Comparison of ENCODE assay signal across 8 cellular contexts in the genomic region with DNA sequence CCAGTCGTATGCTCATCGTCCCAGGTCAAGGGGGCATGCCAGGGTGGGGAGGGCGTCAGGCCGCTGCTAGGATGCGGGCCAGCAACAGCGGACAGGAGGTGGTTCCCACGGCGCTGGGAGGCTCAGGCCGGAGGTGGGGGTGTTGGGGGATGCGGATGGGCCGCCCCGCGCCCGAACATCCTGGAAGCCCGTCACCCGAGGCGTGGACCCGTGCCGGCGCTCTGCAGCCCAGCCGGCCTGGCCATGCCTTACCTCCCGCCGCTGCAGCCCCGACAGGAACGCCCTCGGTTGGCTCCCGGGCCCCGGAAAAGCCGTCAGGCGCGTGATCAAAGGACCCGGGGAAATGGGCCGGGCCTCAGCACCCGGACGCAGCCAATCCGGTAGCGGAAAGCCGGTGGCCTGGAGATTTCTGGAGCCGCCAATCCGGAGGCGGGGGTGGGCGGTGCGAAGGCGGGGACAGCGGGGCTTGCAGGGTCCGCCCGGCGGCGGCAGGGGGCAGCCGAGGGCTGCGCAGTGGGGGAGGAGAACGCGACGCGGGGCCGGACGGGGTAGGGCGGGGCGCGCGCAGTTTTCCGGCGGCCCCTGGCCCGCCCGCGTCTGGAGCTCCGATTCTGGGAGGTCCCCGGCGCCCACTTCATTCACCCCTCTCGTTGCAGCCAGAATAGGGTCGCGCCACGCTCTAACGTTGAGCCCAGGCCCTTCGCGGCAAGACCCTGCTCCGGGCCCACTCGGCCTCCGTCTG. TPM values are rescaled to one million over a fixed set of nuclear protein-coding genes. Genes with fewer than 3 reads are reported as not detected.
DNase-seq lines count a peak whose midpoint lies in the region; ATAC-seq lines count a peak whose summit lies in the region.

Gene SMIM29 (minus strand): TSS at position 280 of the 742 bp plus-strand sequence. CDS start 1,215 bp downstream, outside the sequence.

- H3K9me3 Mint-ChIP-seq in activated CD8-positive, alpha-beta memory T cell treated with anti-CD3 and anti-CD28 coated beads, Interleukin-2, amount 10 ng/mL, durations not matched to agents 7 days and 5 days (ENCODE audit: low read depth) = no peaks in the 10 kb centered on the region

- DNase-seq in Caki2 (ENCODE audit: low read depth) = peak; percentile 90
- DNase-seq in NT2/D1 (ENCODE audit: low read depth, low spot score) = peak; percentile 90
- DNase-seq in activated CD8-positive, alpha-beta memory T cell treated with anti-CD3 and anti-CD28 coated beads, Interleukin-2, amount 10 ng/mL, durations not matched to agents 7 days and 5 days = peak; percentile 98
- peak; percentile 97 for DNase-seq in stimulated activated CD8-positive, alpha-beta memory T cell treated with anti-CD3 and anti-CD28 coated beads, Interleukin-15, amount 100 ng/mL, for 24 hours (ENCODE audit: low read depth)

- H3K4me3 ChIP-seq in HUES6 (ENCODE audit: low read depth, low read length) (peak within 1 kb of the TSS; percentile 76), NT2/D1 (ENCODE audit: insufficient read length, low read depth) (peak within 1 kb of the TSS; percentile 79), endocrine pancreas (ENCODE audit: control insufficient read depth, insufficient read depth, low read length) (peak within 1 kb of the TSS; percentile 20), mesodermal cell (ENCODE audit: extremely low read depth, insufficient read depth, low read length, poor library complexity, severe bottlenecking) (peak within 1 kb of the TSS; percentile 70)

- no peaks in the 10 kb centered on the region for H3K9me3 ChIP-seq in HUES6 (ENCODE audit: control insufficient read depth, insufficient read depth, low read depth, low read length)
- no peaks in the 10 kb centered on the region for H3K9me3 ChIP-seq in NT2/D1 (ENCODE audit: insufficient read depth, low read length)
- no peaks in the 10 kb centered on the region for H3K9me3 ChIP-seq in endocrine pancreas (ENCODE audit: control insufficient read depth, low read length)
- no peaks in the 10 kb centered on the region for H3K9me3 ChIP-seq in mesodermal cell (ENCODE audit: control insufficient read depth, low read length)

- H3K27me3 ChIP-seq in HUES6 (ENCODE audit: control insufficient read depth, insufficient read depth, low read length) (no peaks in the 10 kb centered on the region), NT2/D1 (ENCODE audit: insufficient read depth, insufficient read length) (no peaks in the 10 kb centered on the region), endocrine pancreas (ENCODE audit: control insufficient read depth, insufficient read depth, low read length) (no peaks in the 10 kb centered on the region)

- peaks cover 9% of the 10 kb centered on the region for H3K4me1 ChIP-seq in HUES6 (ENCODE audit: control insufficient read depth, insufficient read depth, low read length)
- H3K4me1 ChIP-seq in NT2/D1 (ENCODE audit: insufficient read depth, insufficient read length) = peaks cover 8% of the 10 kb centered on the region
- no peaks in the 10 kb centered on the region for H3K4me1 ChIP-seq in endocrine pancreas (ENCODE audit: control insufficient read depth, insufficient read depth, low read length)
- H3K4me1 ChIP-seq in mesodermal cell (ENCODE audit: control insufficient read depth, insufficient read depth, low read length, poor library complexity, severe bottlenecking) = peaks cover 20% of the 10 kb centered on the region

- H3K9ac ChIP-seq in HUES6 (ENCODE audit: low read length) (peak within 1 kb of the TSS; percentile 85), NT2/D1 (ENCODE audit: insufficient read length, low read depth) (peak within 1 kb of the TSS; percentile 88), endocrine pancreas (ENCODE audit: control insufficient read depth, insufficient read depth, low read length) (peak within 1 kb of the TSS; percentile 100)

- no peaks in the 10 kb centered on the region for H3K27me3 Mint-ChIP-seq in activated CD8-positive, alpha-beta memory T cell treated with anti-CD3 and anti-CD28 coated beads, Interleukin-2, amount 10 ng/mL, durations not matched to agents 7 days and 5 days

- 1 to 2% methylated on average over 68 to 77 of the region's 79 CpGs for WGBS in mesodermal cell (ENCODE audit: insufficient coverage in 2 of 2), 2 experiments

- CTCF ChIA-PET in activated CD8-positive, alpha-beta memory T cell treated with anti-CD3 and anti-CD28 coated beads, Interleukin-2, amount 10 ng/mL, durations not matched to agents 7 days and 5 days (lab: Charles Lee) = interaction anchor here (0.6 to 5.8 kb wide), 42 partner anchors 9 to 639 kb away, joined by 3 to 80 read pairs (median 4); partner anchors contain the start of genes HMGA1, NUDT3, RPS10 and TAF11

- H3K36me3 Mint-ChIP-seq in activated CD8-positive, alpha-beta memory T cell treated with anti-CD3 and anti-CD28 coated beads, Interleukin-2, amount 10 ng/mL, durations not matched to agents 7 days and 5 days = peaks cover 7% of the 10 kb centered on the region

- peak; percentile 87 for ATAC-seq in GM21381 (IDR thresholded peaks at IDR 0.05; ENCODE audit: unreplicated experiment)
- peak; percentile 92 for ATAC-seq in activated CD8-positive, alpha-beta memory T cell treated with anti-CD3 and anti-CD28 coated beads, Interleukin-2, amount 10 ng/mL, durations not matched to agents 7 days and 5 days

- peaks cover 49% of the 10 kb centered on the region for H3K4me1 Mint-ChIP-seq in activated CD8-positive, alpha-beta memory T cell treated with anti-CD3 and anti-CD28 coated beads, Interleukin-2, amount 10 ng/mL, durations not matched to agents 7 days and 5 days

- in situ Hi-C loops in Caki2 (cut with HindIII; ENCODE audit: low pct_unique_long_range_greater_than_20kb, low sequenced_read_pairs) = no loop called here

- H3K36me3 ChIP-seq in HUES6 (ENCODE audit: control insufficient read depth, insufficient read depth, low read length) = peaks cover 12% of the 10 kb centered on the region
- H3K36me3 ChIP-seq in NT2/D1 (ENCODE audit: insufficient read depth, insufficient read length, low read length) = peaks cover 7% of the 10 kb centered on the region
- H3K36me3 ChIP-seq in endocrine pancreas (ENCODE audit: control insufficient read depth, insufficient read depth, low read length) = no peaks in the 10 kb centered on the region
- H3K36me3 ChIP-seq in mesodermal cell (ENCODE audit: control insufficient read depth, insufficient read depth, low read length) = peaks cover 15% of the 10 kb centered on the region

- peak within 1 kb of the TSS; percentile 97 for H3K27ac Mint-ChIP-seq in activated CD8-positive, alpha-beta memory T cell treated with anti-CD3 and anti-CD28 coated beads, Interleukin-2, amount 10 ng/mL, durations not matched to agents 7 days and 5 days

- H3K4me3 Mint-ChIP-seq in activated CD8-positive, alpha-beta memory T cell treated with anti-CD3 and anti-CD28 coated beads, Interleukin-2, amount 10 ng/mL, durations not matched to agents 7 days and 5 days = peak within 1 kb of the TSS; percentile 93

- H3K27ac ChIP-seq in HUES6 (ENCODE audit: low read depth, low read length) = no peak within 1 kb of the TSS; the same call in 1 of the 2 replicates
- H3K27ac ChIP-seq in mesodermal cell (ENCODE audit: low read depth, low read length, severe bottlenecking) = peak within 1 kb of the TSS; percentile 64

RNA-seq across cellular contexts. Expression of gene SMIM29, which starts in this region (rescaled TPM):
- 57.0 and 64.2 TPM in 2 replicates for total RNA-seq in Caki2 (2014; rRNA removed; shearing (Covaris generic); ENCODE audit: low replicate concordance)
- 10 to 100 TPM; 34.0 to 41.4 TPM for total RNA-seq in activated CD8-positive, alpha-beta memory T cell treated with anti-CD3 and anti-CD28 coated beads, Interleukin-2, amount 10 ng/mL, durations not matched to agents 7 days and 5 days
- 23.0 TPM for polyA plus RNA-seq in mesodermal cell (2013, experiment 1 of 2)
- polyA plus RNA-seq in mesodermal cell (2013, experiment 2 of 2) = 21.6 TPM

Comparison
In these comparisons a context has a peak if more than half of its experiments do, and no peak if none do; other contexts are left out.
1. H3K4me3 ChIP-seq: peak in every context shown above with its lines; median percentile 79 in NT2/D1; 76 in HUES6; 70 in mesodermal cell; 20 in endocrine pancreas.